ENCODE assay signal across 24 cellular contexts in the genomic region with DNA sequence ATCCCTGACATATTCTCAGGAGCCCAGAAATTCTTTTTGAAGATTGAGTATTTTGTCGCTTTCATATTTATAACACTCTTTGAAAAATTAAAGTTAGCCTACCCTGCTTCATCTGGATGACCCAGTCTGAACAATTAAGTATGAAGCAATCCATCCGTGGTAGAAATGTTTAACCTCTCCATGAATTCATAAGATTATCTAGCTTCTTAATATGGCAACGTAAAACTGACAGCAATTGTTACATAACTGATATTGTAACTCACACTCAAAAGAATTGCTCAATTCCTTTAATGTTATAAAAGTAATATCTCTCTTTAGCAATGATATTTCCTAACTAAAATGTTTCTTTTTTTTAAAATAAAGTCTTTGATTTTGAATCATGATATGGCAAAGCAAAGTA. TPM values are rescaled to one million over a fixed set of nuclear protein-coding genes. Genes with fewer than 3 reads are reported as not detected.
A peak's percentile ranks its signal among the peaks of the same experiment; 100 is the strongest.
DNase-seq lines count a peak whose midpoint lies in the region; ATAC-seq and TF ChIP-seq lines count a peak whose summit lies in the region.
"Had no signal": no experiment of that assay in that cellular context is flagged by ENCODE, and none has a peak within 500 bp of the region (broad histone marks: within the 10 kb centered on the region; RNA-seq: fewer than 3 reads in every experiment).

No MANE protein-coding gene starts in this region.

- H3K36me3 ChIP-seq in HAP-1 (replicated peaks), result no peaks in the 10 kb centered on the region
- no peaks in the 10 kb centered on the region for H3K36me3 ChIP-seq in thyroid gland
- no peaks in the 10 kb centered on the region for H3K36me3 ChIP-seq in upper lobe of right lung
- H3K36me3 ChIP-seq: BE2C; BLaER1 treated with 17β-estradiol and CSF1 and Interleukin-3, amounts not matched to agents 10 nM and 100 nM had no signal

- no peak for DNase-seq in RWPE1 (ENCODE audit: low spot score)
- peak; percentile 0 for DNase-seq in amniotic epithelial cell (ENCODE audit: low read depth)
- DNase-seq in fibroblast of the aortic adventitia (ENCODE audit: low read depth), result peak; percentile 41
- no peak for DNase-seq in HAP-1 (ENCODE audit: low spot score in 2 of 2)
- no peak for DNase-seq in thyroid gland
- DNase-seq in upper lobe of right lung, result no peak
- DNase-seq: 8988T; ACHN; AML-193; BE2C; CD4-positive, alpha-beta T cell; CD8-positive, alpha-beta memory T cell; DMS 273 treated with DMSO at 0.1 percent for 48 hours; DMS79; EL; GDM1; GM23248; H7 had no signal

- H3K4me3 ChIP-seq in fibroblast of the aortic adventitia (ENCODE audit: low read depth, low read length) (no peak overlapping the region), HAP-1 (no peak overlapping the region), thyroid gland (replicated peaks in 1 of 3) (no peak overlapping the region), upper lobe of right lung (no peak overlapping the region)
- H3K4me3 ChIP-seq: A549; BLaER1 treated with 17β-estradiol and CSF1 and Interleukin-3, amounts not matched to agents 10 nM and 100 nM; GM12878; GM23248 had no signal

- H3K4me1 ChIP-seq in HAP-1 (no peaks in the 10 kb centered on the region), thyroid gland (no peaks in the 10 kb centered on the region), upper lobe of right lung (no peaks in the 10 kb centered on the region)
- H3K4me1 ChIP-seq: A549; BLaER1 treated with 17β-estradiol and CSF1 and Interleukin-3, amounts not matched to agents 10 nM and 100 nM had no signal

- peak overlapping the region; percentile 32; the same call in 1 of the 2 replicates for H3K27ac ChIP-seq in RWPE1
- no peak overlapping the region for H3K27ac ChIP-seq in thyroid gland
- no peak overlapping the region for H3K27ac ChIP-seq in upper lobe of right lung
- H3K27ac ChIP-seq: A549; BLaER1 treated with 17β-estradiol and CSF1 and Interleukin-3, amounts not matched to agents 10 nM and 100 nM; GM23248 had no signal

- H3K27me3 ChIP-seq in HAP-1 (ENCODE audit: low read depth), result no peaks in the 10 kb centered on the region
- no peaks in the 10 kb centered on the region for H3K27me3 ChIP-seq in thyroid gland
- no peaks in the 10 kb centered on the region for H3K27me3 ChIP-seq in upper lobe of right lung
- H3K27me3 ChIP-seq: BE2C; BLaER1 treated with 17β-estradiol and CSF1 and Interleukin-3, amounts not matched to agents 10 nM and 100 nM had no signal

- in situ Hi-C loops in HAP-1 (cut with MboI; ENCODE audit: low sequenced_read_pairs), result no loop called here

- TF ChIP-seq POLR2A in thyroid gland (IDR thresholded peaks at IDR 0.05), result no peak

- TF ChIP-seq CTCF in RWPE1 (conservative IDR thresholded peaks at IDR 0.05; ENCODE audit: low read depth), result no peak
- no peak for TF ChIP-seq CTCF in fibroblast of the aortic adventitia (IDR thresholded peaks at IDR 0.05; ENCODE audit: insufficient read depth, low read length)
- TF ChIP-seq CTCF in thyroid gland (IDR thresholded peaks at IDR 0.05), result no peak
- TF ChIP-seq CTCF in upper lobe of right lung (IDR thresholded peaks at IDR 0.05), result no peak

- intact Hi-C loops in thyroid gland (cut with DNase I), result no loop called here
- intact Hi-C loops in upper lobe of right lung (cut with DNase I), result no loop called here

- peak; percentile 36 for ATAC-seq in esophagus mucosa
- no peak for ATAC-seq in upper lobe of right lung
- ATAC-seq: A549, GM12878, HCT116 had no signal

- POLR2A ChIA-PET in RWPE1 (lab: Yijun Ruan, JAX; ENCODE audit: low non-redundant PET), result no interaction called here

- 53 to 57% methylated on average over 3 of the region's 3 CpGs for WGBS in thyroid gland, 2 donors

- CTCF ChIA-PET in RWPE1 (lab: Yijun Ruan, JAX), result no interaction called here

- H3K9me3 ChIP-seq in HAP-1, result no peaks in the 10 kb centered on the region
- no peaks in the 10 kb centered on the region for H3K9me3 ChIP-seq in thyroid gland
- H3K9me3 ChIP-seq in upper lobe of right lung, result no peaks in the 10 kb centered on the region
- H3K9me3 ChIP-seq: A549; BE2C; BLaER1 treated with 17β-estradiol and CSF1 and Interleukin-3, amounts not matched to agents 10 nM and 100 nM had no signal

RNA-seq across cellular contexts. Expression of gene ABCA12, which starts 7.2 kb away (rescaled TPM):
- total RNA-seq in esophagus mucosa (14.2 TPM), fibroblast of the aortic adventitia (ENCODE audit: low replicate concordance) (0.08 and 0.09 TPM in 2 replicates), thyroid gland (not detected), upper lobe of right lung (0.17 TPM)
- total RNA-seq: CD4-positive, alpha-beta T cell; CD8-positive, alpha-beta memory T cell; GM23248; H1; H7 had no signal

Comparison
In these comparisons a context has a peak if more than half of its experiments do, and no peak if none do; other contexts are left out.
1. DNase-seq: peak in amniotic epithelial cell (single experiment) and fibroblast of the aortic adventitia (single experiment); none in RWPE1 (single experiment), HAP-1 (0 of 2), thyroid gland (0 of 2) and upper lobe of right lung (single experiment).
2. RNA of gene ABCA12, which starts 7.2 kb away (total RNA-seq): 14.2 TPM in esophagus mucosa (single experiment); 0.17 TPM in upper lobe of right lung (single experiment), 0.08 to 0.09 TPM in fibroblast of the aortic adventitia and not detected in thyroid gland; every median in the first group is over 10 times any median in the second.